ENCODE assay signal across 35 cellular contexts in the genomic region with DNA sequence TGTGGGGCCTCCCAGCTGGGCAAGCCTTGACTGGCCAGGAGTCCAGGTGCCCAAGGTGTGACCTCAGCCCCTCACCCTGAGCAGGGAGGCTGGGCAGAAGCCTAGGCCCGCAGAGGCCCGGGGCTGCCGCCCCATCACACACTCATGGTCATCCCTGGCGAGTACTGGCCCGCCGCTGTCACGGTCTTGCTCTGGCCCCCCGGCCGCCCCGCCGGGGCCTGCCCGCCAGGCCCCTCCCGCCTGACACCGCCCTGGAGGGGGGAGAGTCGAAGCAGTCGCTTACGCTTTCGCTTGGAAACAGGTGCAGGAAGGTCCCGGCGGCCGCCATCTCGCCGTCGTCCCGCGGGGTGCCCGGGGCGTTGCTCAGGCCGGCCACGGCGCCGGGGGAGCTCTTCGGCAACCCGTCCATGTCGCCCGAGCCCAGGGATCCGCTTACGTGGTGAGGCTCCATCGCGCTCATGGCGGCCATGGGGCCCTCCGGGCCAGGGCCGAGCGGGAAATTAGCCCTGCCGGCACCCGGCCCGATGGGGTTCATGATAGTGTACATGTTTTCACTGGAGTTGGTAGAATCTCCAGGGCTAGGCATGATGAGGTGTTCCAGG. TPM values are rescaled to one million over a fixed set of nuclear protein-coding genes. Genes with fewer than 3 reads are reported as not detected.
"Had no signal": no experiment of that assay in that cellular context is flagged by ENCODE, and none has a peak within 500 bp of the region (broad histone marks: within the 10 kb centered on the region; RNA-seq: fewer than 3 reads in every experiment).

No MANE protein-coding gene starts in this region.

- ATAC-seq: activated CD8-positive, alpha-beta T cell treated with anti-CD3 and anti-CD28 coated beads, Interleukin-2, amount 10 ng/mL, durations not matched to agents 7 days and 5 days; PC-3; SK-N-SH treated with all-trans-retinoic acid at 6 μM for 48 hours had no signal

- H3K4me1 ChIP-seq: Peyer's patch, SJSA1 had no signal

- H3K9me3 ChIP-seq: MG63, Peyer's patch, SJSA1 had no signal

- H3K36me3 ChIP-seq: brain microvascular endothelial cell, MG63, Peyer's patch, SJSA1, WERI-Rb-1 had no signal

- H3K27ac ChIP-seq: brain microvascular endothelial cell, Peyer's patch, SJSA1, WERI-Rb-1 had no signal

- DNase-seq: activated CD4-positive, alpha-beta T cell treated with anti-CD3 and anti-CD28 coated beads for 1 hour; activated CD4-positive, alpha-beta T cell treated with anti-CD3 and anti-CD28 coated beads for 48 hours; activated CD4-positive, alpha-beta T cell treated with anti-CD3 and anti-CD28 coated beads, Interleukin-2, amount 50 U/mL, for 48 hours; activated CD4-positive, CD25-positive, alpha-beta regulatory T cell; activated CD8-positive, alpha-beta T cell treated with anti-CD3 and anti-CD28 coated beads, Interleukin-2, amount 10 ng/mL, durations not matched to agents 7 days and 5 days; activated gamma-delta T cell; activated naive CD4-positive, alpha-beta T cell treated with Interleukin-2 at 50 U/mL for 16 hours; activated naive CD8-positive, alpha-beta T cell treated with anti-CD3 and anti-CD28 coated beads, Interleukin-2, amount 10 ng/mL, durations not matched to agents 7 days and 5 days; activated T-cell treated with anti-CD3 and anti-CD28 coated beads, Interleukin-2, amount 50 U/mL, for 24 hours; amygdala; brain microvascular endothelial cell; central memory CD4-positive, alpha-beta T cell; KG1; MG63; NCI-H1048; NCI-H1436 treated with DMSO at 0.1 percent for 48 hours; NCI-H1694 treated with DMSO at 0.1 percent for 48 hours; NCI-H2029; NCI-H2107; NCI-H2171; NCI-H510A; NCI-H526; NCI-H748 treated with DMSO at 0.1 percent for 48 hours; NK-92 treated with Interleukin-12 subunit alpha and Interleukin-12 subunit beta, amount 100 ng/mL, for 24 hours; PC-3; Peyer's patch; RPMI8226; SHP77 treated with DMSO at 0.1 percent for 48 hours; T1000; WERI-Rb-1 had no signal

- H3K27me3 ChIP-seq: brain microvascular endothelial cell, MG63, Peyer's patch had no signal

- H3K4me3 ChIP-seq: MG63, Peyer's patch, SJSA1 had no signal

RNA-seq across cellular contexts. Expression of a gene that starts 26.6 kb away (rescaled TPM):
- total RNA-seq: activated CD8-positive, alpha-beta T cell treated with anti-CD3 and anti-CD28 coated beads, Interleukin-2, amount 10 ng/mL, durations not matched to agents 7 days and 5 days; activated naive CD8-positive, alpha-beta T cell treated with anti-CD3 and anti-CD28 coated beads, Interleukin-2, amount 10 ng/mL, durations not matched to agents 7 days and 5 days; activated T-helper 2 cell treated with anti-CD3 and anti-CD28 coated beads, Interferon-gamma antibody, Interleukin-2, Interleukin-4, amounts not matched to agents 10 μg/mL and 5 μg/mL and 100 μg/mL, durations not matched to agents 14 hours and 24 hours and 36 hours; PC-3; Peyer's patch; SJSA1; T-helper 1 cell treated with Interleukin-12 subunit alpha and Interleukin-12 subunit beta and Interleukin-4 antibody, amounts not matched to agents 30 ng/mL and 1 ng/mL, for 36 hours; T-helper 2 cell treated with Interferon-gamma antibody and Interleukin-4, amounts not matched to agents 100 ng/mL and 5 ng/mL, for 36 hours had no signal
